17 cellular contexts compared by ENCODE assay signal in the genomic region with DNA sequence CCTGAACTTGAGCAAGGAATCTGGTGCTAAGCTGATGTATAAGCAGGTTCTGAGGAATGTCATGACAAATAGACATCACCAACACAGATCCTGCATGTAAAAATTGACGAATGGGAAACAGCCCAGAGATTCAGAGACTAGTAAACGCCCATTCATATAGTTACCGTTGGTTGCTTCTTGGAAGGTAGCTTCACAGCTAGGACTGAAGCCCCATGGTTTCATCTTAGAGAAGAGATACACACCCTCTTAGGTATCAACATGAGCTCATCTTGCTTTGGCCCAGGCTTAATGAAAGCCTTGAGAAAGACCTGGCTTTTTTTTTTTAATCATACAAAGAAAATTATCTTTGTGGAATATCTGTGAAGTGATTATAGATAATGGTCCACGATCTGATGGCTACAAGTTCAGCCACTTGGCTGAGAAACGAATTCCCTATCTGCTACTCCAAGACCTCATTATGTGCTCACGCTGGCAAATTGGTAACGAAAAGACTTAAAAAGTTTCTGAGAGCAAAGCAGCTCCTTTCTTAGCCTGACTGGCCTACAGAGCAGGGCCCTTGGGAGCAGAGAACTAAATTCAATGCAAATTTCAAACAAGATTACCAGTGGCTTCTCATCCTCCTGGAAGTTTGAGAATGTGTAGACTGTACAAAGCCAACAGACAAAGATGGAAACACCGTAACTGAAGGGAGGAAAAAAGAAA.
A peak's percentile ranks its signal among the peaks of the same experiment; 100 is the strongest.
DNase-seq lines count a peak whose midpoint lies in the region; ATAC-seq and TF ChIP-seq lines count a peak whose summit lies in the region.
"Had no signal": no experiment of that assay in that cellular context is flagged by ENCODE, and none has a peak within 500 bp of the region (broad histone marks: within the 10 kb centered on the region; RNA-seq: fewer than 3 reads in every experiment).

No MANE protein-coding gene starts in this region.

- TF ChIP-seq CTCF in left ventricle myocardium inferior (IDR thresholded peaks at IDR 0.05; ENCODE audit: borderline replicate concordance): no peak
- TF ChIP-seq CTCF in MM.1S (IDR thresholded peaks at IDR 0.05; ENCODE audit: low read length): no peak
- TF ChIP-seq CTCF in ascending aorta (IDR thresholded peaks at IDR 0.05): no peak

- peak overlapping the region; percentile 40 for H3K4me3 Mint-ChIP-seq in stimulated activated effector memory CD8-positive, alpha-beta T cell treated with anti-CD3 and anti-CD28 coated beads, Interleukin-12 subunit alpha, Interleukin-12 subunit beta, amount 100 ng/mL, for 72 hours

- H3K4me3 ChIP-seq in left ventricle myocardium inferior (no peak overlapping the region), MM.1S (ENCODE audit: low read length) (no peak overlapping the region), ascending aorta (no peak overlapping the region)
- H3K4me3 ChIP-seq: BLaER1, tibial nerve had no signal

- no peaks in the 10 kb centered on the region for H3K79me2 ChIP-seq in MM.1S (ENCODE audit: low read length)

- ATAC-seq in left cardiac atrium (no peak), GM18867 (IDR thresholded peaks at IDR 0.05; ENCODE audit: unreplicated experiment) (no peak), GM21360 (IDR thresholded peaks at IDR 0.05; ENCODE audit: unreplicated experiment) (no peak)
- peak; percentile 91 for ATAC-seq in stimulated activated effector memory CD8-positive, alpha-beta T cell treated with anti-CD3 and anti-CD28 coated beads, Interleukin-12 subunit alpha, Interleukin-12 subunit beta, amount 100 ng/mL, for 72 hours

- H3K9me3 ChIP-seq in left ventricle myocardium inferior (replicated peaks) (no peaks in the 10 kb centered on the region), MM.1S (replicated peaks; ENCODE audit: insufficient read depth, low read length) (no peaks in the 10 kb centered on the region), ascending aorta (no peaks in the 10 kb centered on the region)
- H3K9me3 ChIP-seq: BLaER1, tibial nerve had no signal

- no peaks in the 10 kb centered on the region for H3F3A ChIP-seq in MM.1S (ENCODE audit: insufficient read depth, low read length)

- H3K36me3 ChIP-seq in left ventricle myocardium inferior (no peaks in the 10 kb centered on the region), MM.1S (replicated peaks; ENCODE audit: insufficient read depth, low read length) (no peaks in the 10 kb centered on the region), ascending aorta (no peaks in the 10 kb centered on the region)
- H3K36me3 ChIP-seq: BLaER1, tibial nerve had no signal

- H3K4me1 ChIP-seq in left ventricle myocardium inferior: peaks cover 40% of the 10 kb centered on the region
- H3K4me1 ChIP-seq in MM.1S (ENCODE audit: low read length): peaks cover 9% of the 10 kb centered on the region
- peaks cover 0 to 2% of the 10 kb centered on the region in 2 donors for H3K4me1 ChIP-seq in ascending aorta
- H3K4me1 ChIP-seq: tibial nerve had no signal

- peak overlapping the region; percentile 76 for H3K27ac ChIP-seq in left ventricle myocardium inferior (replicated peaks)
- H3K27ac ChIP-seq in MM.1S (ENCODE audit: low read length): no peak overlapping the region; the same call in 1 of the 2 replicates
- peak overlapping the region; percentile 42 to 46 for H3K27ac ChIP-seq in ascending aorta
- H3K27ac ChIP-seq: BLaER1, tibial nerve had no signal

- H3K9ac ChIP-seq in MM.1S (ENCODE audit: low read length): no peak overlapping the region
- H3K9ac ChIP-seq: BLaER1 had no signal

- peaks cover 57% of the 10 kb centered on the region for H3K4me1 Mint-ChIP-seq in stimulated activated effector memory CD8-positive, alpha-beta T cell treated with anti-CD3 and anti-CD28 coated beads, Interleukin-12 subunit alpha, Interleukin-12 subunit beta, amount 100 ng/mL, for 72 hours

- no peaks in the 10 kb centered on the region for H4K20me1 ChIP-seq in MM.1S (ENCODE audit: insufficient read depth, low read length)
- H4K20me1 ChIP-seq: BLaER1 had no signal

- H3K27me3 ChIP-seq in left ventricle myocardium inferior (ENCODE audit: low read depth): no peaks in the 10 kb centered on the region
- H3K27me3 ChIP-seq in MM.1S (replicated peaks; ENCODE audit: insufficient read depth, low read length): no peaks in the 10 kb centered on the region
- H3K27me3 ChIP-seq in ascending aorta: no peaks in the 10 kb centered on the region
- H3K27me3 ChIP-seq: BLaER1, tibial nerve had no signal

- H3K36me3 Mint-ChIP-seq in stimulated activated effector memory CD8-positive, alpha-beta T cell treated with anti-CD3 and anti-CD28 coated beads, Interleukin-12 subunit alpha, Interleukin-12 subunit beta, amount 100 ng/mL, for 72 hours: no peaks in the 10 kb centered on the region

- H3K4me2 ChIP-seq in MM.1S (ENCODE audit: low read depth, low read length): peak overlapping the region; percentile 51

- DNase-seq in left ventricle myocardium inferior (no peak), left cardiac atrium (no peak), MM.1S (no peak), ascending aorta (ENCODE audit: low spot score in 2 of 2) (no peak)
- no peak for DNase-seq in stimulated activated effector memory CD8-positive, alpha-beta T cell treated with anti-CD3 and anti-CD28 coated beads, Interleukin-12 subunit alpha, Interleukin-12 subunit beta, amount 100 ng/mL, for 72 hours (ENCODE audit: low spot score in 2 of 2)
- no peak for DNase-seq in effector CD8-positive, alpha-beta T cell (lab: John Stamatoyannopoulos, UW)
- DNase-seq: amygdala; DMS153; foreskin melanocyte; NCI-H1694; NCI-H345; NK-92 treated with Interleukin-12 subunit alpha and Interleukin-12 subunit beta, amount 100 ng/mL, for 24 hours; posterior cingulate gyrus had no signal

- peak overlapping the region; percentile 49 for H3K27ac Mint-ChIP-seq in stimulated activated effector memory CD8-positive, alpha-beta T cell treated with anti-CD3 and anti-CD28 coated beads, Interleukin-12 subunit alpha, Interleukin-12 subunit beta, amount 100 ng/mL, for 72 hours

- 0 out of 2 replicates have a peak overlapping the region, but pooled peaks have one; percentile 24 for H2AFZ ChIP-seq in MM.1S (ENCODE audit: low read length)

- intact Hi-C loops in left ventricle myocardium inferior (cut with micrococcal nuclease) (no loop called here), left cardiac atrium (cut with DNase I) (no loop called here), ascending aorta (cut with DNase I) (no loop called here)

- H3K9me3 Mint-ChIP-seq in stimulated activated effector memory CD8-positive, alpha-beta T cell treated with anti-CD3 and anti-CD28 coated beads, Interleukin-12 subunit alpha, Interleukin-12 subunit beta, amount 100 ng/mL, for 72 hours: no peaks in the 10 kb centered on the region

- no peaks in the 10 kb centered on the region for H3K9me2 ChIP-seq in MM.1S (replicated peaks; ENCODE audit: insufficient read depth, low read length)
